In the genomic region with DNA sequence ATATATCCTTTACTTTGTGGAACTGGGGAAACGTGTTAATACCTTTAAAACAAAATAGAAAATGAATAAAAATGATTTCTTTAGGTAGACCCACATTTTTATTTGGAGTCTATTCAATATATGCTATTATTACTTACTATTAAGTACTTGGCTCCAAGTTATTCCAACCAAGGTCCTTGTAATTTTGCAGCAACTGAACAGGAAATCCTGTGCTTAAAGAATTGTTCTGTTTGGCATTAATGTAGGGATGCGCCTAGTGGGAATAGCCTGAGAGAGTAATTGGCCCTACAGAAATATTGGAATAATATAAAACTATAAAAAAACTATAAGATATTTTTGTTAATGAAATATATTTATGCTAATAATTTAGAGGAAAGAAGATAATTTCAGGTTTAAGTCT, we compare ENCODE assay signal across 31 cellular contexts. TPM values are rescaled to one million over a fixed set of nuclear protein-coding genes. Genes with fewer than 3 reads are reported as not detected.
"Had no signal": no experiment of that assay in that cellular context is flagged by ENCODE, and none has a peak within 500 bp of the region (broad histone marks: within the 10 kb centered on the region; RNA-seq: fewer than 3 reads in every experiment).

No MANE protein-coding gene starts in this region.

- H3K27ac Mint-ChIP-seq: stimulated activated effector memory CD8-positive, alpha-beta T cell treated with anti-CD3 and anti-CD28 coated beads, Interleukin-12 subunit alpha, Interleukin-12 subunit beta, amount 100 ng/mL, for 72 hours; stimulated activated memory B cell treated with anti-CD40 and anti-IgM and Interleukin-4, amounts not matched to agents 10 μg/mL and 1 μg/mL and 100 μg/mL, for 72 hours; stimulated activated naive B cell treated with anti-CD40 and anti-IgM and Interleukin-4, amounts not matched to agents 10 μg/mL and 1 μg/mL and 100 μg/mL, for 72 hours; stimulated activated naive CD8-positive, alpha-beta T cell treated with anti-CD3 and anti-CD28 coated beads, Interleukin-15, amount 100 ng/mL, for 72 hours; stimulated activated naive CD8-positive, alpha-beta T cell treated with anti-CD3 and anti-CD28 coated beads, Interleukin-15, Interleukin-2, amounts not matched to agents 100 ng/mL and 50 ng/mL, for 24 hours; type B pancreatic cell had no signal

- H3K9me3 ChIP-seq: stomach, suprapubic skin, testis, thoracic aorta, thyroid gland, tibial artery, tibial nerve, transverse colon, upper lobe of left lung, upper lobe of right lung, uterus, vagina had no signal

- H3K36me3 Mint-ChIP-seq: stimulated activated effector memory CD8-positive, alpha-beta T cell treated with anti-CD3 and anti-CD28 coated beads, Interleukin-12 subunit alpha, Interleukin-12 subunit beta, amount 100 ng/mL, for 72 hours; stimulated activated memory B cell treated with anti-CD40 and anti-IgM and Interleukin-4, amounts not matched to agents 10 μg/mL and 1 μg/mL and 100 μg/mL, for 72 hours; stimulated activated naive B cell treated with anti-CD40 and anti-IgM and Interleukin-4, amounts not matched to agents 10 μg/mL and 1 μg/mL and 100 μg/mL, for 72 hours; type B pancreatic cell had no signal

- H3K9me3 Mint-ChIP-seq: type B pancreatic cell had no signal

- H3K36me3 ChIP-seq: stomach, suprapubic skin, thoracic aorta, thyroid gland, tibial artery, tibial nerve, transverse colon, upper lobe of left lung, upper lobe of right lung, vagina had no signal

- H3K4me3 Mint-ChIP-seq: stimulated activated effector memory CD8-positive, alpha-beta T cell treated with anti-CD3 and anti-CD28 coated beads, Interleukin-12 subunit alpha, Interleukin-12 subunit beta, amount 100 ng/mL, for 72 hours; stimulated activated memory B cell treated with anti-CD40 and anti-IgM and Interleukin-4, amounts not matched to agents 10 μg/mL and 1 μg/mL and 100 μg/mL, for 72 hours; stimulated activated naive B cell treated with anti-CD40 and anti-IgM and Interleukin-4, amounts not matched to agents 10 μg/mL and 1 μg/mL and 100 μg/mL, for 72 hours; stimulated activated naive CD8-positive, alpha-beta T cell treated with anti-CD3 and anti-CD28 coated beads, Interleukin-15, amount 100 ng/mL, for 72 hours; stimulated activated naive CD8-positive, alpha-beta T cell treated with anti-CD3 and anti-CD28 coated beads, Interleukin-15, Interleukin-2, amounts not matched to agents 100 ng/mL and 50 ng/mL, for 24 hours; type B pancreatic cell had no signal

- H3K27me3 ChIP-seq: stomach, suprapubic skin, testis, thyroid gland, tibial artery, tibial nerve, transverse colon, upper lobe of left lung, upper lobe of right lung, uterus, vagina had no signal

- FAIRE-seq: urothelium cell line had no signal

- ATAC-seq: stimulated activated effector memory CD8-positive, alpha-beta T cell treated with anti-CD3 and anti-CD28 coated beads, Interleukin-12 subunit alpha, Interleukin-12 subunit beta, amount 100 ng/mL, for 72 hours; stimulated activated memory B cell treated with anti-CD40 and anti-IgM and Interleukin-4, amounts not matched to agents 10 μg/mL and 1 μg/mL and 100 μg/mL, for 72 hours; stimulated activated naive B cell treated with anti-CD40 and anti-IgM and Interleukin-4, amounts not matched to agents 10 μg/mL and 1 μg/mL and 100 μg/mL, for 72 hours; stimulated activated naive CD8-positive, alpha-beta T cell treated with anti-CD3 and anti-CD28 coated beads, Interleukin-15, amount 100 ng/mL, for 72 hours; stimulated activated naive CD8-positive, alpha-beta T cell treated with anti-CD3 and anti-CD28 coated beads, Interleukin-15, Interleukin-2, amounts not matched to agents 100 U/mL and 50 U/mL, for 24 hours; upper lobe of right lung had no signal

- H3K4me1 ChIP-seq: stomach, suprapubic skin, testis, thyroid gland, transverse colon, upper lobe of left lung, upper lobe of right lung, uterus, vagina had no signal

- H3K4me3 ChIP-seq: stomach, suprapubic skin, testis, thoracic aorta, thyroid gland, tibial artery, tibial nerve, transverse colon, upper lobe of left lung, upper lobe of right lung, uterus, vagina had no signal

- H3K4me1 Mint-ChIP-seq: stimulated activated effector memory CD8-positive, alpha-beta T cell treated with anti-CD3 and anti-CD28 coated beads, Interleukin-12 subunit alpha, Interleukin-12 subunit beta, amount 100 ng/mL, for 72 hours; stimulated activated memory B cell treated with anti-CD40 and anti-IgM and Interleukin-4, amounts not matched to agents 10 μg/mL and 1 μg/mL and 100 μg/mL, for 72 hours; stimulated activated naive B cell treated with anti-CD40 and anti-IgM and Interleukin-4, amounts not matched to agents 10 μg/mL and 1 μg/mL and 100 μg/mL, for 72 hours; stimulated activated naive CD8-positive, alpha-beta T cell treated with anti-CD3 and anti-CD28 coated beads, Interleukin-15, amount 100 ng/mL, for 72 hours had no signal

- H3K27me3 Mint-ChIP-seq: stimulated activated memory B cell treated with anti-CD40 and anti-IgM and Interleukin-4, amounts not matched to agents 10 μg/mL and 1 μg/mL and 100 μg/mL, for 72 hours; stimulated activated naive B cell treated with anti-CD40 and anti-IgM and Interleukin-4, amounts not matched to agents 10 μg/mL and 1 μg/mL and 100 μg/mL, for 72 hours; stimulated activated naive CD8-positive, alpha-beta T cell treated with anti-CD3 and anti-CD28 coated beads, Interleukin-15, amount 100 ng/mL, for 72 hours; stimulated activated naive CD8-positive, alpha-beta T cell treated with anti-CD3 and anti-CD28 coated beads, Interleukin-15, Interleukin-2, amounts not matched to agents 100 ng/mL and 50 ng/mL, for 24 hours; type B pancreatic cell had no signal

- DNase-seq: stimulated activated CD4-positive, alpha-beta T cell treated with anti-CD3 and anti-CD28 coated beads, Interleukin-2, amount 100 ng/mL, for 48 hours; stimulated activated CD4-positive, alpha-beta T cell treated with anti-CD3 and anti-CD28 coated beads, Interleukin-4, amount 100 ng/mL, for 1 hour; stimulated activated CD4-positive, alpha-beta T cell treated with anti-CD3 and anti-CD28 coated beads, Interleukin-4, amount 100 ng/mL, for 24 hours; stimulated activated CD4-positive, alpha-beta T cell treated with anti-CD3 and anti-CD28 coated beads, Interleukin-4, amount 100 ng/mL, for 4 hours; stimulated activated CD8-positive, alpha-beta memory T cell treated with anti-CD3 and anti-CD28 coated beads, Interleukin-4, amount 100 ng/mL, for 48 hours; stimulated activated naive B cell treated with anti-CD40 and anti-IgM and Interleukin-4, amounts not matched to agents 10 μg/mL and 1 μg/mL and 100 μg/mL, for 72 hours; stimulated activated naive CD4-positive, alpha-beta T cell; stimulated activated naive CD4-positive, alpha-beta T cell treated with Interleukin-2 at 50 U/mL for 16 hours; stimulated activated naive CD8-positive, alpha-beta T cell treated with anti-CD3 and anti-CD28 coated beads, Interleukin-15, amount 100 ng/mL, for 72 hours; stimulated activated naive CD8-positive, alpha-beta T cell treated with anti-CD3 and anti-CD28 coated beads, Interleukin-15, Interleukin-2, amounts not matched to agents 100 U/mL and 50 U/mL, for 24 hours; stomach; substantia nigra; testis; thyroid gland; tibial artery; transverse colon; upper lobe of left lung; upper lobe of right lung; uterus had no signal

- H3K27ac ChIP-seq: stomach, suprapubic skin, testis, thoracic aorta, thyroid gland, tibial artery, tibial nerve, transverse colon, upper lobe of left lung, upper lobe of right lung, uterus, vagina had no signal

RNA-seq across cellular contexts. Expression of gene ZSWIM2, which starts 22.9 kb away (rescaled TPM):
- total RNA-seq: stomach, suprapubic skin, thoracic aorta, thyroid gland, tibial nerve, transverse colon, upper lobe of left lung, upper lobe of right lung, ureter, uterus, vagina had no signal
- polyA plus RNA-seq: stomach, thymus, urinary bladder had no signal
